In genomic region chr1:201939271-201939973, GRCh38 we compare ENCODE assay signal across 16 cellular contexts. TPM values are rescaled to one million over a fixed set of nuclear protein-coding genes. Genes with fewer than 3 reads are reported as not detected.
DNase-seq lines count a peak whose midpoint lies in the region; ATAC-seq and TF ChIP-seq lines count a peak whose summit lies in the region.
"Had no signal": no experiment of that assay in that cellular context is flagged by ENCODE, and none has a peak within 500 bp of the region (broad histone marks: within the 10 kb centered on the region; RNA-seq: fewer than 3 reads in every experiment).

No MANE protein-coding gene starts in this region.

- H3K4me2 ChIP-seq in mesenchymal stem cell (ENCODE audit: low read length, poor library complexity, severe bottlenecking), result no peak overlapping the region

- H3K4me3 ChIP-seq in right cardiac atrium (ENCODE audit: low read length) (no peak overlapping the region), mesenchymal stem cell (ENCODE audit: insufficient read depth in 1 of 2, low read depth in 1 of 2, low read length in 2 of 2) (no peak overlapping the region), BE2C (ENCODE audit: low read depth, low read length) (no peak overlapping the region)
- H3K4me3 ChIP-seq: suprapubic skin had no signal

- H3K23ac ChIP-seq in mesenchymal stem cell (ENCODE audit: low read length in 2 of 2), result peak overlapping the region in 1 of 2 experiments; percentile 14

- H3K4ac ChIP-seq in mesenchymal stem cell (ENCODE audit: low read depth in 1 of 2, low read length in 2 of 2), result peak overlapping the region; percentile 35 to 63

- no peak overlapping the region for H3K9ac ChIP-seq in mesenchymal stem cell (ENCODE audit: low read length)

- H2BK15ac ChIP-seq in mesenchymal stem cell (ENCODE audit: low read depth, poor library complexity, severe bottlenecking), result no peak overlapping the region

- H2BK12ac ChIP-seq in mesenchymal stem cell (ENCODE audit: low read length in 2 of 2), result peak overlapping the region; percentile 71 to 79

- no peak overlapping the region for H2AFZ ChIP-seq in mesenchymal stem cell (ENCODE audit: low read depth, low read length)

- H4K91ac ChIP-seq in mesenchymal stem cell (ENCODE audit: low read length), result peak overlapping the region; percentile 93

- H3K14ac ChIP-seq in mesenchymal stem cell (ENCODE audit: low read length in 2 of 2), result peak overlapping the region in 1 of 2 experiments; percentile 26

- peak overlapping the region; percentile 67 to 77 for H3K18ac ChIP-seq in mesenchymal stem cell (ENCODE audit: low read depth in 1 of 2, low read length in 2 of 2)

- H3K4me1 ChIP-seq in right cardiac atrium (ENCODE audit: control insufficient read depth, insufficient read depth, low read length), result peaks cover 12% of the 10 kb centered on the region
- peaks cover 9% of the 10 kb centered on the region for H3K4me1 ChIP-seq in mesenchymal stem cell (ENCODE audit: control insufficient read depth, insufficient read depth, low read depth, low read length)
- H3K4me1 ChIP-seq in BE2C, result no peaks in the 10 kb centered on the region
- H3K4me1 ChIP-seq: suprapubic skin had no signal

- no peaks in the 10 kb centered on the region for H3K36me3 ChIP-seq in mesenchymal stem cell (ENCODE audit: control insufficient read depth in 1 of 2, insufficient read depth in 2 of 2, low read depth in 1 of 2, low read length in 2 of 2)
- H3K36me3 ChIP-seq in BE2C, result no peaks in the 10 kb centered on the region
- H3K36me3 ChIP-seq: suprapubic skin had no signal

- peak overlapping the region; percentile 77 for H2BK120ac ChIP-seq in mesenchymal stem cell (ENCODE audit: low read depth, low read length)

- peak overlapping the region; percentile 84 for H4K8ac ChIP-seq in mesenchymal stem cell (ENCODE audit: low read length)

- 53% methylated on average over 8 of the region's 8 CpGs for WGBS in right cardiac atrium
- 76% methylated on average over 7 of the region's 8 CpGs for WGBS in mesenchymal stem cell

- TF ChIP-seq CTCF in BE2C (IDR thresholded peaks at IDR 0.05; ENCODE audit: low read depth, low read length), result no peak

- H3K27me3 ChIP-seq in right cardiac atrium (ENCODE audit: control insufficient read depth, insufficient read depth) (no peaks in the 10 kb centered on the region), mesenchymal stem cell (ENCODE audit: control insufficient read depth in 1 of 2, insufficient read depth in 1 of 2, low read length in 2 of 2) (no peaks in the 10 kb centered on the region), BE2C (no peaks in the 10 kb centered on the region)
- H3K27me3 ChIP-seq: suprapubic skin had no signal

- H2BK5ac ChIP-seq in mesenchymal stem cell (ENCODE audit: low read depth, low read length, poor library complexity, severe bottlenecking), result no peak overlapping the region

- no peaks in the 10 kb centered on the region for H3K9me3 ChIP-seq in right cardiac atrium (ENCODE audit: control insufficient read depth, low read length)
- H3K9me3 ChIP-seq in mesenchymal stem cell (ENCODE audit: control insufficient read depth, low read length), result no peaks in the 10 kb centered on the region
- no peaks in the 10 kb centered on the region for H3K9me3 ChIP-seq in BE2C
- H3K9me3 ChIP-seq: suprapubic skin had no signal

- DNase-seq in right cardiac atrium (no peak), Right ventricle myocardium superior (no peak), mesenchymal stem cell (no peak), sciatic nerve (ENCODE audit: low spot score) (no peak), foreskin melanocyte (no peak), RKO (ENCODE audit: low spot score) (no peak), BE2C (no peak)
- DNase-seq: activated CD4-positive, alpha-beta T cell treated with anti-CD3 and anti-CD28 coated beads, Interleukin-2, amount 50 U/mL, for 1 hour; activated naive CD8-positive, alpha-beta T cell treated with anti-CD3 and anti-CD28 coated beads, Interleukin-2, amount 10 ng/mL, durations not matched to agents 7 days and 5 days; activated T-cell treated with anti-CD3 and anti-CD28 coated beads, Interleukin-2, amount 50 U/mL, for 48 hours; CD4-positive, alpha-beta T cell; NCI-H1930; NCI-H526 had no signal

- H3K27ac ChIP-seq in right cardiac atrium (ENCODE audit: low read length), result peak overlapping the region; percentile 36
- no peak overlapping the region for H3K27ac ChIP-seq in mesenchymal stem cell (ENCODE audit: low read length, poor library complexity, severe bottlenecking)
- H3K27ac ChIP-seq: suprapubic skin had no signal

- ATAC-seq in right cardiac atrium (no peak), Right ventricle myocardium superior (ENCODE audit: poor library complexity) (no peak), sciatic nerve (peak; percentile 8), GM19035 (IDR thresholded peaks at IDR 0.05; ENCODE audit: unreplicated experiment) (no peak)

- intact Hi-C loops in right cardiac atrium (cut with DNase I) (no loop called here), Right ventricle myocardium superior (cut with DNase I) (no loop called here), sciatic nerve (cut with DNase I) (no loop called here)

- H2AK5ac ChIP-seq in mesenchymal stem cell (ENCODE audit: low read length, severe bottlenecking), result peak overlapping the region; percentile 70

- no peaks in the 10 kb centered on the region for H3K79me1 ChIP-seq in mesenchymal stem cell (replicated peaks; ENCODE audit: low read length, poor library complexity, severe bottlenecking)

RNA-seq across cellular contexts. Expression of gene LMOD1, which starts 6.9 kb away (rescaled TPM):
- total RNA-seq in right cardiac atrium, result 10 to 100 TPM; 22.0 to 40.6 (median 33.0) TPM
- 33.7 TPM for polyA plus RNA-seq in right cardiac atrium
- total RNA-seq in Right ventricle myocardium superior, result 9.6 TPM
- polyA plus RNA-seq in mesenchymal stem cell (2013, experiment 1 of 2), result 10.1 TPM
- 9.6 TPM for polyA plus RNA-seq in mesenchymal stem cell (2013, experiment 2 of 2)
- 41.6 TPM for total RNA-seq in sciatic nerve
- polyA plus RNA-seq in BE2C (2012; ENCODE audit: insufficient read depth, insufficient read length, low read depth), result 0.40 TPM
- total RNA-seq: A673; activated naive CD8-positive, alpha-beta T cell treated with anti-CD3 and anti-CD28 coated beads, Interleukin-2, amount 10 ng/mL, durations not matched to agents 7 days and 5 days; CD4-positive, alpha-beta T cell had no signal

RNA-seq across cellular contexts. Expression of gene TIMM17A, which starts 15.9 kb away (rescaled TPM):
- total RNA-seq in right cardiac atrium, result 10 to 100 TPM; 67.8 to 96.9 (median 78.5) TPM
- 73.4 TPM for polyA plus RNA-seq in right cardiac atrium
- 76.5 TPM for total RNA-seq in Right ventricle myocardium superior
- 63.8 TPM for polyA plus RNA-seq in mesenchymal stem cell (2013, experiment 1 of 2)
- 69.6 TPM for polyA plus RNA-seq in mesenchymal stem cell (2013, experiment 2 of 2)
- 28.7 TPM for total RNA-seq in sciatic nerve
- 172 TPM for polyA plus RNA-seq in BE2C (2012; ENCODE audit: insufficient read depth, insufficient read length, low read depth)

RNA-seq across cellular contexts. Expression of gene RNPEP, which starts 43.0 kb away (rescaled TPM):
- total RNA-seq in right cardiac atrium (10 to 100 TPM; 14.1 to 19.4 (median 18.7) TPM), Right ventricle myocardium superior (15.4 TPM), sciatic nerve (42.8 TPM)
- polyA plus RNA-seq in right cardiac atrium, result 15.6 TPM
- 45.3 TPM for polyA plus RNA-seq in mesenchymal stem cell (2013, experiment 1 of 2)
- polyA plus RNA-seq in mesenchymal stem cell (2013, experiment 2 of 2), result 44.4 TPM
- polyA plus RNA-seq in BE2C (2012; ENCODE audit: insufficient read depth, insufficient read length, low read depth), result 49.1 TPM

RNA-seq across cellular contexts. Expression of gene SHISA4, which starts 50.7 kb away (rescaled TPM):
- total RNA-seq in right cardiac atrium (10 to 100 TPM; 55.8 to 96.6 (median 73.6) TPM), Right ventricle myocardium superior (162 TPM), sciatic nerve (37.7 TPM)
- polyA plus RNA-seq in right cardiac atrium, result 79.5 TPM
- polyA plus RNA-seq in mesenchymal stem cell (2013, experiment 1 of 2), result 32.9 TPM
- polyA plus RNA-seq in mesenchymal stem cell (2013, experiment 2 of 2), result 33.3 TPM
- 3.2 TPM for polyA plus RNA-seq in BE2C (2012; ENCODE audit: insufficient read depth, insufficient read length, low read depth)
